In genomic region chr4:95728145-95728544, GRCh38 we compare ENCODE assay signal across 21 cellular contexts.
DNase-seq lines count a peak whose midpoint lies in the region; ATAC-seq, FAIRE-seq and TF ChIP-seq lines count a peak whose summit lies in the region.
"Had no signal": no experiment of that assay in that cellular context is flagged by ENCODE, and none has a peak within 500 bp of the region (broad histone marks: within the 10 kb centered on the region; RNA-seq: fewer than 3 reads in every experiment).

No MANE protein-coding gene starts in this region.

- no peak for TF ChIP-seq CTCF in NB4 (IDR thresholded peaks at IDR 0.05; ENCODE audit: low read depth, low read length)
- no peak for TF ChIP-seq CTCF in GM12878 (IDR thresholded peaks at IDR 0.05 in 2 of 3, conservative IDR thresholded peaks at IDR 0.05 in 1 of 3; ENCODE audit: control insufficient read depth in 2 of 3, extremely low read depth in 1 of 3, insufficient read depth in 1 of 3, low read depth in 3 of 3, low read length in 3 of 3)
- no peak for TF ChIP-seq CTCF in heart right ventricle (IDR thresholded peaks at IDR 0.05)

- H2AFZ ChIP-seq in GM12878 (ENCODE audit: control insufficient read depth, low read depth, low read length): no peak overlapping the region

- H3K27ac ChIP-seq in GM12878 (ENCODE audit: control insufficient read depth, insufficient read depth): no peak overlapping the region
- no peak overlapping the region for H3K27ac ChIP-seq in heart right ventricle
- H3K27ac ChIP-seq: body of pancreas, vagina had no signal

- no peak overlapping the region for H3K9ac ChIP-seq in GM12878 (ENCODE audit: control insufficient read depth, insufficient read depth, low read length)

- H3K4me3 ChIP-seq in NB4 (ENCODE audit: low read depth, low read length) (no peak overlapping the region), GM12878 (no peak overlapping the region), heart right ventricle (no peak overlapping the region)
- H3K4me3 ChIP-seq: body of pancreas, vagina had no signal

- BruUV-seq in GM12878 (replicated peaks; lab: Mats Ljungman, UMichigan): no TSS peak

- POLR2A ChIA-PET in GM12878 (lab: Charles Lee): no interaction called here

- CTCF ChIA-PET in GM12878 (lab: Yijun Ruan, JAX): interaction anchor here (0.7 kb wide), 1 partner anchor 217 kb away, joined by 3 read pairs; no protein-coding TSS in a partner anchor

- H3K79me2 ChIP-seq in GM12878 (ENCODE audit: control insufficient read depth, insufficient read depth, low read length): no peaks in the 10 kb centered on the region

- TF ChIP-seq EP300 in GM12878 (IDR thresholded peaks at IDR 0.05; ENCODE audit: borderline replicate concordance in 1 of 2, control insufficient read depth in 1 of 2, low read depth in 2 of 2, low read length in 2 of 2): no peak

- H3K9me3 ChIP-seq in GM12878 (replicated peaks; ENCODE audit: control insufficient read depth, insufficient read depth, low read length) (no peaks in the 10 kb centered on the region), heart right ventricle (no peaks in the 10 kb centered on the region)
- H3K9me3 ChIP-seq: body of pancreas, vagina had no signal

- ATAC-seq in GM12878: peak; percentile 68
- peak; percentile 56 to 91 (median 66) for ATAC-seq in heart right ventricle
- peak; percentile 96 for ATAC-seq in sciatic nerve
- ATAC-seq: body of pancreas, T-helper 17 cell had no signal

- WGBS in GM12878 (ENCODE audit: insufficient coverage, insufficient replicate concordance, low lambda C conversion rate, missing lambda C conversion rate): 12% methylated on average over 3 of the region's 3 CpGs
- WGBS in heart right ventricle, 2 donors: 54 to 66% methylated on average over 3 of the region's 3 CpGs

- no peak for FAIRE-seq in GM12878 (lab: Jason Lieb, UNC)

- in situ Hi-C loops in GM12878 (cut with MboI): no loop called here

- H3K36me3 ChIP-seq in GM12878 (ENCODE audit: control insufficient read depth in 2 of 2, insufficient read depth in 2 of 2, low read length in 1 of 2) (no peaks in the 10 kb centered on the region), heart right ventricle (no peaks in the 10 kb centered on the region)
- H3K36me3 ChIP-seq: vagina had no signal

- TF ChIP-seq RAD21 in GM12878 (IDR thresholded peaks at IDR 0.05; ENCODE audit: insufficient read depth, low read depth, low read length): no peak

- H3K27me3 ChIP-seq in GM12878 (replicated peaks in 1 of 2; ENCODE audit: control insufficient read depth in 2 of 2, insufficient read depth in 2 of 2, low read length in 1 of 2): no peaks in the 10 kb centered on the region
- no peaks in the 10 kb centered on the region for H3K27me3 ChIP-seq in heart right ventricle
- H3K27me3 ChIP-seq: body of pancreas, vagina had no signal

- intact Hi-C loops in GM12878 (cut with micrococcal nuclease; ENCODE audit: unreplicated experiment): no loop called here
- intact Hi-C loops in heart right ventricle (cut with DNase I): no loop called here
- intact Hi-C loops in sciatic nerve (cut with DNase I): no loop called here
- intact Hi-C loops in head of caudate nucleus (cut with DNase I): no loop called here

- no peak overlapping the region for H3K4me2 ChIP-seq in GM12878 (ENCODE audit: control insufficient read depth, insufficient read depth)

- SMC1A ChIA-PET in GM12878 (lab: Charles Lee; ENCODE audit: uncharacterized antibody, unreplicated experiment): no interaction called here

- peak; percentile 6 for DNase-seq in NB4 (ENCODE audit: low read depth)
- no peak for DNase-seq in GM12878 (ENCODE audit: low read depth, low spot score)
- peak in 1 of 2 donors; percentile 9 for DNase-seq in heart right ventricle
- no peak for DNase-seq in sciatic nerve (ENCODE audit: low spot score)
- no peak for DNase-seq in head of caudate nucleus
- DNase-seq in cerebellar cortex (ENCODE audit: low spot score): no peak
- DNase-seq in stimulated activated CD4-positive, alpha-beta T cell treated with anti-CD3 and anti-CD28 coated beads, Interleukin-4, amount 100 ng/mL, for 24 hours: no peak
- no peak for DNase-seq in NCI-H2171 (lab: John Stamatoyannopoulos, UW)
- DNase-seq: activated CD4-positive, CD25-positive, alpha-beta regulatory T cell treated with anti-CD3 and anti-CD28 coated beads, Interleukin-2, amount 50 U/mL, for 72 hours; activated gamma-delta T cell treated with Interleukin-2 at 50 U/mL for 16 hours; COR-L47; effector memory CD4-positive, alpha-beta T cell; GDM1; immature natural killer cell; NCI-H1092; nucleus accumbens; RPMI8226; stimulated activated CD4-positive, alpha-beta T cell treated with anti-CD3 and anti-CD28 coated beads, Interleukin-12 subunit alpha, Interleukin-12 subunit beta, amount 100 ng/mL, for 4 hours; T-helper 17 cell had no signal

- RAD21 ChIA-PET in GM12878 (lab: Charles Lee; ENCODE audit: unreplicated experiment): no interaction called here

- TF ChIP-seq POLR2A in NB4 (IDR thresholded peaks at IDR 0.05; ENCODE audit: extremely low read depth, insufficient read length): no peak
- TF ChIP-seq POLR2A in GM12878 (IDR thresholded peaks at IDR 0.05; ENCODE audit: low read depth, low read length): no peak

- H4K20me1 ChIP-seq in GM12878 (ENCODE audit: control insufficient read depth, insufficient read depth): no peaks in the 10 kb centered on the region

- H3K4me1 ChIP-seq in GM12878 (ENCODE audit: control insufficient read depth, insufficient read depth, low read length): no peaks in the 10 kb centered on the region
- H3K4me1 ChIP-seq in heart right ventricle: no peaks in the 10 kb centered on the region
- H3K4me1 ChIP-seq: body of pancreas, vagina had no signal

TF ChIP-seq in GM12878, 131 proteins besides CTCF, POLR2A, EP300 and RAD21:
- TF ChIP-seq HDGF (IDR thresholded peaks at IDR 0.05): no peak
- no peak for TF ChIP-seq PKNOX1 (IDR thresholded peaks at IDR 0.05)
